In the genomic region with DNA sequence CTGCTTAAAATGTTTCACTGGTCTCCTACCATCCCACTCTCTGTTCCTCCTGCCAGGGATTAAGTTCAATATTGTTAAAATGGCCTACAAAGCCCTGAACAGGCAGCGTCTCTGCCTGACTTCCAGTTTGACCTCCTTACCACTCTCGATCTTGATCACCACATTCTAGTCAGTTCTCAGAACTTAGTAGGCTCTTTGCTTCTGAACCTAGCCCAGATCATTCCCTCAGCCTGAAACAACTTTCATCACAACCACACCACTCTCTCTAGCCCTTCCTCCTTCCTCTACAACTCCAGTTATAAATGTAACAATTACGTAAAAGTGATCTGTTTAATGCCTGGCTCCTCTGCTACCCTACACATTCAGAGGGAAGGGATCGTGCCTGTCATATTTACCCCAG, we compare ENCODE assay signal across 22 cellular contexts.
"Had no signal": no experiment of that assay in that cellular context is flagged by ENCODE, and none has a peak within 500 bp of the region (broad histone marks: within the 10 kb centered on the region; RNA-seq: fewer than 3 reads in every experiment).

No MANE protein-coding gene starts in this region.

- ATAC-seq: activated T-cell treated with anti-CD3 and anti-CD28 coated beads, Interleukin-2, amount 50 U/mL, for 4 hours; PC-3; T-cell had no signal

- FAIRE-seq: RCC 7860 had no signal

- H3K36me3 ChIP-seq: brain microvascular endothelial cell, cardiac muscle cell had no signal

- H3K27me3 ChIP-seq: brain microvascular endothelial cell, cardiac muscle cell had no signal

- H3K4me3 ChIP-seq: cardiac muscle cell had no signal

- H3K27ac ChIP-seq: brain microvascular endothelial cell, cardiac muscle cell, VCaP had no signal

- DNase-seq: activated CD4-positive, alpha-beta memory T cell treated with anti-CD3 and anti-CD28 coated beads for 36 hours; activated CD4-positive, alpha-beta T cell treated with anti-CD3 and anti-CD28 coated beads, Interleukin-2, amount 10 ng/mL, durations not matched to agents 7 days and 5 days; activated CD4-positive, CD25-positive, alpha-beta regulatory T cell; activated CD8-positive, alpha-beta memory T cell treated with anti-CD3 and anti-CD28 coated beads for 24 hours; activated gamma-delta T cell; activated naive CD4-positive, alpha-beta T cell treated with anti-CD3 and anti-CD28 coated beads for 36 hours; activated naive CD8-positive, alpha-beta T cell treated with anti-CD3 and anti-CD28 coated beads for 36 hours; activated T-cell treated with anti-CD3 and anti-CD28 coated beads, Interleukin-2, amount 50 U/mL, for 4 hours; brain microvascular endothelial cell; NCI-H1048; NCI-H146; NCI-H187 treated with DMSO at 0.1 percent for 48 hours; NCI-H2171 treated with DMSO at 0.1 percent for 48 hours; NCI-H226; NCI-H774; PC-3; SHP77 treated with DMSO at 0.1 percent for 48 hours; T-cell; T1000 had no signal
